Comparison of ENCODE assay signal across 1 cellular context in the genomic region with DNA sequence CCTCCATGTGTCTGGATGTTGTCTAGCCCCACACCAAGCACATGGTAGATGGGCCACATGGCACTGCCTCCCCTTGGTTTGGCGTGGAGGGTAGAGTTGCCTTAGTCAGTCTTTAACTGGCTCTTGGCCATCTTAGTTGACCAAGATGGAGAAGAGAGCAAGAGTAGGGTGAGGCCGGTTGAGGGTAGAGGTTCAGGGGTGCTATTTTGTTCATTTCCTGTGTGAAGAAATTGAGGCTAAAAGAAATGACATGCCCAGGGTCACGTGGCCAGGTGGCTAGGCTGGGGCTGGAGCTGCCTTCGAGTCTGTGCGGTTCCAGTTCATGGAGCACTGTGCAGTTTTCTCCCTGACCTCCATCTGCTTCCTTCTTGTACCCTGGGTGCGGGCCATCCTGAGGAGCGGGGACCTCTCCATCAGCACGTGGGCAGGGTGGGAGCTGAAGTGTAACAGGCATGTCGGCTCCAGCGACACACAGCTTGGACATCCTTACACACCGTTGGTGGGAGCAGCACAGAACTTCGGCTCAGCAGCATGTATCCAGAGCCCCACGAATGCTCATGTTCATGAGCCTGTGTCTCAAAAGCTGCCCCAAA.
TF ChIP-seq lines count a peak whose summit lies in the region.

No MANE protein-coding gene starts in this region.

TF ChIP-seq in GM23338, 12 proteins besides CTCF, POLR2A, EP300 and RAD21 (continued from another document):
- no peak for TF ChIP-seq JUNB (IDR thresholded peaks at IDR 0.05; ENCODE audit: unreplicated experiment)
- no peak for TF ChIP-seq CREB1 (CRISPR knock-in tag; IDR thresholded peaks at IDR 0.05; ENCODE audit: low read depth)
- TF ChIP-seq, protein P1, sequence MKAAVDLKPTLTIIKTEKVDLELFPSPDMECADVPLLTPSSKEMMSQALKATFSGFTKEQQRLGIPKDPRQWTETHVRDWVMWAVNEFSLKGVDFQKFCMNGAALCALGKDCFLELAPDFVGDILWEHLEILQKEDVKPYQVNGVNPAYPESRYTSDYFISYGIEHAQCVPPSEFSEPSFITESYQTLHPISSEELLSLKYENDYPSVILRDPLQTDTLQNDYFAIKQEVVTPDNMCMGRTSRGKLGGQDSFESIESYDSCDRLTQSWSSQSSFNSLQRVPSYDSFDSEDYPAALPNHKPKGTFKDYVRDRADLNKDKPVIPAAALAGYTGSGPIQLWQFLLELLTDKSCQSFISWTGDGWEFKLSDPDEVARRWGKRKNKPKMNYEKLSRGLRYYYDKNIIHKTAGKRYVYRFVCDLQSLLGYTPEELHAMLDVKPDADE (IDR thresholded peaks at IDR 0.05) = no peak
- TF ChIP-seq STAT1 (IDR thresholded peaks at IDR 0.05; ENCODE audit: unreplicated experiment) = no peak
- TF ChIP-seq, protein P2, sequence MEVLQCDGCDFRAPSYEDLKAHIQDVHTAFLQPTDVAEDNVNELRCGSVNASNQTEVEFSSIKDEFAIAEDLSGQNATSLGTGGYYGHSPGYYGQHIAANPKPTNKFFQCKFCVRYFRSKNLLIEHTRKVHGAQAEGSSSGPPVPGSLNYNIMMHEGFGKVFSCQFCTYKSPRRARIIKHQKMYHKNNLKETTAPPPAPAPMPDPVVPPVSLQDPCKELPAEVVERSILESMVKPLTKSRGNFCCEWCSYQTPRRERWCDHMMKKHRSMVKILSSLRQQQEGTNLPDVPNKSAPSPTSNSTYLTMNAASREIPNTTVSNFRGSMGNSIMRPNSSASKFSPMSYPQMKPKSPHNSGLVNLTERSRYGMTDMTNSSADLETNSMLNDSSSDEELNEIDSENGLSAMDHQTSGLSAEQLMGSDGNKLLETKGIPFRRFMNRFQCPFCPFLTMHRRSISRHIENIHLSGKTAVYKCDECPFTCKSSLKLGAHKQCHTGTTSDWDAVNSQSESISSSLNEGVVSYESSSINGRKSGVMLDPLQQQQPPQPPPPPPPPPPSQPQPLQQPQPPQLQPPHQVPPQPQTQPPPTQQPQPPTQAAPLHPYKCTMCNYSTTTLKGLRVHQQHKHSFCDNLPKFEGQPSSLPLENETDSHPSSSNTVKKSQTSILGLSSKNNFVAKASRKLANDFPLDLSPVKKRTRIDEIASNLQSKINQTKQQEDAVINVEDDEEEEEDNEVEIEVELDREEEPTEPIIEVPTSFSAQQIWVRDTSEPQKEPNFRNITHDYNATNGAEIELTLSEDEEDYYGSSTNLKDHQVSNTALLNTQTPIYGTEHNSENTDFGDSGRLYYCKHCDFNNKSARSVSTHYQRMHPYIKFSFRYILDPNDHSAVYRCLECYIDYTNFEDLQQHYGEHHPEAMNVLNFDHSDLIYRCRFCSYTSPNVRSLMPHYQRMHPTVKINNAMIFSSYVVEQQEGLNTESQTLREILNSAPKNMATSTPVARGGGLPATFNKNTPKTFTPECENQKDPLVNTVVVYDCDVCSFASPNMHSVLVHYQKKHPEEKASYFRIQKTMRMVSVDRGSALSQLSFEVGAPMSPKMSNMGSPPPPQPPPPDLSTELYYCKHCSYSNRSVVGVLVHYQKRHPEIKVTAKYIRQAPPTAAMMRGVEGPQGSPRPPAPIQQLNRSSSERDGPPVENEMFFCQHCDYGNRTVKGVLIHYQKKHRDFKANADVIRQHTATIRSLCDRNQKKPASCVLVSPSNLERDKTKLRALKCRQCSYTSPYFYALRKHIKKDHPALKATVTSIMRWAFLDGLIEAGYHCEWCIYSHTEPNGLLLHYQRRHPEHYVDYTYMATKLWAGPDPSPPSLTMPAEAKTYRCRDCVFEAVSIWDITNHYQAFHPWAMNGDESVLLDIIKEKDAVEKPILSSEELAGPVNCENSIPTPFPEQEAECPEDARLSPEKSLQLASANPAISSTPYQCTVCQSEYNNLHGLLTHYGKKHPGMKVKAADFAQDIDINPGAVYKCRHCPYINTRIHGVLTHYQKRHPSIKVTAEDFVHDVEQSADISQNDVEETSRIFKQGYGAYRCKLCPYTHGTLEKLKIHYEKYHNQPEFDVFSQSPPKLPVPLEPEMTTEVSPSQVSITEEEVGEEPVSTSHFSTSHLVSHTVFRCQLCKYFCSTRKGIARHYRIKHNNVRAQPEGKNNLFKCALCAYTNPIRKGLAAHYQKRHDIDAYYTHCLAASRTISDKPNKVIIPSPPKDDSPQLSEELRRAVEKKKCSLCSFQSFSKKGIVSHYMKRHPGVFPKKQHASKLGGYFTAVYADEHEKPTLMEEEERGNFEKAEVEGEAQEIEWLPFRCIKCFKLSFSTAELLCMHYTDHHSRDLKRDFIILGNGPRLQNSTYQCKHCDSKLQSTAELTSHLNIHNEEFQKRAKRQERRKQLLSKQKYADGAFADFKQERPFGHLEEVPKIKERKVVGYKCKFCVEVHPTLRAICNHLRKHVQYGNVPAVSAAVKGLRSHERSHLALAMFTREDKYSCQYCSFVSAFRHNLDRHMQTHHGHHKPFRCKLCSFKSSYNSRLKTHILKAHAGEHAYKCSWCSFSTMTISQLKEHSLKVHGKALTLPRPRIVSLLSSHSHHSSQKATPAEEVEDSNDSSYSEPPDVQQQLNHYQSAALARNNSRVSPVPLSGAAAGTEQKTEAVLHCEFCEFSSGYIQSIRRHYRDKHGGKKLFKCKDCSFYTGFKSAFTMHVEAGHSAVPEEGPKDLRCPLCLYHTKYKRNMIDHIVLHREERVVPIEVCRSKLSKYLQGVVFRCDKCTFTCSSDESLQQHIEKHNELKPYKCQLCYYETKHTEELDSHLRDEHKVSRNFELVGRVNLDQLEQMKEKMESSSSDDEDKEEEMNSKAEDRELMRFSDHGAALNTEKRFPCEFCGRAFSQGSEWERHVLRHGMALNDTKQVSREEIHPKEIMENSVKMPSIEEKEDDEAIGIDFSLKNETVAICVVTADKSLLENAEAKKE (CRISPR knock-in tag; IDR thresholded peaks at IDR 0.05) = no peak
- TF ChIP-seq NANOG (IDR thresholded peaks at IDR 0.05; ENCODE audit: borderline replicate concordance) = no peak
- no peak for TF ChIP-seq ZNF114 (CRISPR knock-in tag; IDR thresholded peaks at IDR 0.05)
- TF ChIP-seq, protein P3, sequence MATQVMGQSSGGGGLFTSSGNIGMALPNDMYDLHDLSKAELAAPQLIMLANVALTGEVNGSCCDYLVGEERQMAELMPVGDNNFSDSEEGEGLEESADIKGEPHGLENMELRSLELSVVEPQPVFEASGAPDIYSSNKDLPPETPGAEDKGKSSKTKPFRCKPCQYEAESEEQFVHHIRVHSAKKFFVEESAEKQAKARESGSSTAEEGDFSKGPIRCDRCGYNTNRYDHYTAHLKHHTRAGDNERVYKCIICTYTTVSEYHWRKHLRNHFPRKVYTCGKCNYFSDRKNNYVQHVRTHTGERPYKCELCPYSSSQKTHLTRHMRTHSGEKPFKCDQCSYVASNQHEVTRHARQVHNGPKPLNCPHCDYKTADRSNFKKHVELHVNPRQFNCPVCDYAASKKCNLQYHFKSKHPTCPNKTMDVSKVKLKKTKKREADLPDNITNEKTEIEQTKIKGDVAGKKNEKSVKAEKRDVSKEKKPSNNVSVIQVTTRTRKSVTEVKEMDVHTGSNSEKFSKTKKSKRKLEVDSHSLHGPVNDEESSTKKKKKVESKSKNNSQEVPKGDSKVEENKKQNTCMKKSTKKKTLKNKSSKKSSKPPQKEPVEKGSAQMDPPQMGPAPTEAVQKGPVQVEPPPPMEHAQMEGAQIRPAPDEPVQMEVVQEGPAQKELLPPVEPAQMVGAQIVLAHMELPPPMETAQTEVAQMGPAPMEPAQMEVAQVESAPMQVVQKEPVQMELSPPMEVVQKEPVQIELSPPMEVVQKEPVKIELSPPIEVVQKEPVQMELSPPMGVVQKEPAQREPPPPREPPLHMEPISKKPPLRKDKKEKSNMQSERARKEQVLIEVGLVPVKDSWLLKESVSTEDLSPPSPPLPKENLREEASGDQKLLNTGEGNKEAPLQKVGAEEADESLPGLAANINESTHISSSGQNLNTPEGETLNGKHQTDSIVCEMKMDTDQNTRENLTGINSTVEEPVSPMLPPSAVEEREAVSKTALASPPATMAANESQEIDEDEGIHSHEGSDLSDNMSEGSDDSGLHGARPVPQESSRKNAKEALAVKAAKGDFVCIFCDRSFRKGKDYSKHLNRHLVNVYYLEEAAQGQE (IDR thresholded peaks at IDR 0.05; ENCODE audit: unreplicated experiment) = no peak
TF ChIP-seq in GM23338: peak in this region for 0.
